10 cellular contexts compared by ENCODE assay signal in genomic region chr12:57092529-57092862, GRCh38. TPM values are rescaled to one million over a fixed set of nuclear protein-coding genes. Genes with fewer than 3 reads are reported as not detected.
DNase-seq lines count a peak whose midpoint lies in the region; ATAC-seq and TF ChIP-seq lines count a peak whose summit lies in the region.
"Had no signal": no experiment of that assay in that cellular context is flagged by ENCODE, and none has a peak within 500 bp of the region (broad histone marks: within the 10 kb centered on the region; RNA-seq: fewer than 3 reads in every experiment).

No MANE protein-coding gene starts in this region.

- H3K4me3 Mint-ChIP-seq in stimulated activated naive CD8-positive, alpha-beta T cell treated with anti-CD3 and anti-CD28 coated beads, Interleukin-15, Interleukin-2, amounts not matched to agents 100 ng/mL and 50 ng/mL, for 24 hours = peak overlapping the region; percentile 75
- peak overlapping the region in 9 of 10 donors; percentile 49 to 93 (median 74) for H3K4me3 Mint-ChIP-seq in naive thymus-derived CD8-positive, alpha-beta T cell

- H3K27ac ChIP-seq in mammary epithelial cell (ENCODE audit: insufficient read depth, low read depth, low read length) = no peak overlapping the region
- peak overlapping the region; percentile 100 for H3K27ac ChIP-seq in vagina

- 23% methylated on average over 5 of the region's 5 CpGs for WGBS in mammary epithelial cell (ENCODE audit: low coverage, missing lambda C conversion rate)

- TF ChIP-seq CTCF in mammary epithelial cell (conservative IDR thresholded peaks at IDR 0.05 in 1 of 2, IDR thresholded peaks at IDR 0.05 in 1 of 2; ENCODE audit: extremely low read depth in 1 of 2, insufficient read depth in 1 of 2, low read depth in 1 of 2, low read length in 2 of 2) (no peak), vagina (IDR thresholded peaks at IDR 0.05) (no peak)

- CTCF ChIA-PET in mammary epithelial cell (lab: Charles Lee; ENCODE audit: low non-redundant PET) = interaction anchor here (0.6 kb wide), 1 partner anchor 1119 kb away, joined by 4 read pairs; the partner anchor contains the start of gene RAB5B

- no peaks in the 10 kb centered on the region for H4K20me1 ChIP-seq in mammary epithelial cell (ENCODE audit: insufficient read depth, low read length)

- in situ Hi-C loops in mammary epithelial cell (cut with MboI; ENCODE audit: low sequenced_read_pairs in 2 of 2) = no loop called here

- H2AFZ ChIP-seq in mammary epithelial cell (ENCODE audit: low read depth, low read length) = no peak overlapping the region

- H3K4me2 ChIP-seq in mammary epithelial cell (ENCODE audit: insufficient read depth, low read depth, low read length) = peak overlapping the region; percentile 27

- peaks cover 20% of the 10 kb centered on the region for H3K36me3 ChIP-seq in mammary epithelial cell (ENCODE audit: insufficient read depth, low read length)
- H3K36me3 ChIP-seq in vagina = peaks cover 0 to 53% of the 10 kb centered on the region in 2 donors

- no peak for TF ChIP-seq POLR2A in vagina (IDR thresholded peaks at IDR 0.05)

- POLR2A ChIA-PET in naive thymus-derived CD8-positive, alpha-beta T cell (lab: Charles Lee) = interaction anchor here (1.3 to 16.3 kb wide), 5 partner anchors 13 to 23 kb away, joined by 3 to 559 read pairs (median 7); partner anchors contain the start of genes NEMP1 and STAT6

- no peak for ATAC-seq in stimulated activated naive CD8-positive, alpha-beta T cell treated with anti-CD3 and anti-CD28 coated beads, Interleukin-15, Interleukin-2, amounts not matched to agents 100 U/mL and 50 U/mL, for 24 hours
- no peak for ATAC-seq in naive thymus-derived CD8-positive, alpha-beta T cell
- no peak for ATAC-seq in HG03039 (IDR thresholded peaks at IDR 0.05; ENCODE audit: unreplicated experiment)
- no peak for ATAC-seq in HG03135 (IDR thresholded peaks at IDR 0.05; ENCODE audit: unreplicated experiment)

- no peak for DNase-seq in stimulated activated naive CD8-positive, alpha-beta T cell treated with anti-CD3 and anti-CD28 coated beads, Interleukin-15, Interleukin-2, amounts not matched to agents 100 U/mL and 50 U/mL, for 24 hours
- no peak for DNase-seq in mammary epithelial cell
- DNase-seq in naive thymus-derived CD8-positive, alpha-beta T cell = peak in 1 of 10 donors; percentile 62
- no peak for DNase-seq in vagina (ENCODE audit: extremely low spot score in 2 of 2)
- DNase-seq in HT-29 (ENCODE audit: low spot score) = no peak
- DNase-seq: GOT3, NCI-H510A treated with DMSO at 0.1 percent for 48 hours had no signal

- H3K27me3 ChIP-seq in mammary epithelial cell (ENCODE audit: insufficient read depth, low read length) (no peaks in the 10 kb centered on the region), vagina (no peaks in the 10 kb centered on the region)

- no peak overlapping the region for H3K4me3 ChIP-seq in mammary epithelial cell (replicated peaks in 1 of 3; ENCODE audit: insufficient read depth in 1 of 3, low read depth in 2 of 3, low read length in 3 of 3)
- H3K4me3 ChIP-seq in vagina = no peak overlapping the region

- dilution Hi-C loops in mammary epithelial cell (cut with HindIII; ENCODE audit: low sequenced_read_pairs) = no loop called here

- H3K9me3 Mint-ChIP-seq in stimulated activated naive CD8-positive, alpha-beta T cell treated with anti-CD3 and anti-CD28 coated beads, Interleukin-15, Interleukin-2, amounts not matched to agents 100 ng/mL and 50 ng/mL, for 24 hours = no peaks in the 10 kb centered on the region
- no peaks in the 10 kb centered on the region for H3K9me3 Mint-ChIP-seq in naive thymus-derived CD8-positive, alpha-beta T cell

- BruUV-seq in mammary epithelial cell (replicated peaks; lab: Mats Ljungman, UMichigan) = no TSS peak

- intact Hi-C loops in mammary epithelial cell (cut with micrococcal nuclease) (no loop called here), vagina (cut with DNase I) (no loop called here)

- H3K27ac Mint-ChIP-seq in stimulated activated naive CD8-positive, alpha-beta T cell treated with anti-CD3 and anti-CD28 coated beads, Interleukin-15, Interleukin-2, amounts not matched to agents 100 ng/mL and 50 ng/mL, for 24 hours = peak overlapping the region; percentile 60
- peak overlapping the region; percentile 75 to 98 (median 92) for H3K27ac Mint-ChIP-seq in naive thymus-derived CD8-positive, alpha-beta T cell

- H3K9me3 ChIP-seq in mammary epithelial cell (replicated peaks; ENCODE audit: insufficient read depth, low read length) (no peaks in the 10 kb centered on the region), vagina (no peaks in the 10 kb centered on the region)

- peaks cover 63% of the 10 kb centered on the region for H3K36me3 Mint-ChIP-seq in stimulated activated naive CD8-positive, alpha-beta T cell treated with anti-CD3 and anti-CD28 coated beads, Interleukin-15, Interleukin-2, amounts not matched to agents 100 ng/mL and 50 ng/mL, for 24 hours (ENCODE audit: low read depth)
- peaks cover 0 to 53% (median 2%) of the 10 kb centered on the region in 3 donors for H3K36me3 Mint-ChIP-seq in naive thymus-derived CD8-positive, alpha-beta T cell

- H3K9ac ChIP-seq in mammary epithelial cell (ENCODE audit: insufficient read depth, low read length) = no peak overlapping the region

- H3K4me1 ChIP-seq in mammary epithelial cell (ENCODE audit: insufficient read depth, low read length) = peaks cover 75% of the 10 kb centered on the region
- peaks cover 74% of the 10 kb centered on the region for H3K4me1 ChIP-seq in vagina

- no peaks in the 10 kb centered on the region for H3K27me3 Mint-ChIP-seq in stimulated activated naive CD8-positive, alpha-beta T cell treated with anti-CD3 and anti-CD28 coated beads, Interleukin-15, Interleukin-2, amounts not matched to agents 100 ng/mL and 50 ng/mL, for 24 hours
- H3K27me3 Mint-ChIP-seq in naive thymus-derived CD8-positive, alpha-beta T cell = no peaks in the 10 kb centered on the region

- H3K79me2 ChIP-seq in mammary epithelial cell (ENCODE audit: insufficient read depth, low read length) = peaks cover 48% of the 10 kb centered on the region

- peaks cover 71% of the 10 kb centered on the region for H3K4me1 Mint-ChIP-seq in stimulated activated naive CD8-positive, alpha-beta T cell treated with anti-CD3 and anti-CD28 coated beads, Interleukin-15, Interleukin-2, amounts not matched to agents 100 ng/mL and 50 ng/mL, for 24 hours (ENCODE audit: low read depth)
- peaks cover 35 to 89% (median 62%) of the 10 kb centered on the region in 4 donors for H3K4me1 Mint-ChIP-seq in naive thymus-derived CD8-positive, alpha-beta T cell

RNA-seq across cellular contexts. Expression of gene NAB2, which starts 3.6 kb away (rescaled TPM):
- total RNA-seq in mammary epithelial cell (10 to 100 TPM; 33.8 to 35.3 TPM), vagina (34.4 TPM)
- 28.4 TPM for polyA plus RNA-seq in mammary epithelial cell
- polyA minus RNA-seq in mammary epithelial cell = 66.6 TPM
- total RNA-seq in naive thymus-derived CD8-positive, alpha-beta T cell = 10 to 100 TPM; 16.0 to 19.2 TPM
- 1 to 10 TPM; 1.2 to 4.0 (median 1.3) TPM for polyA plus RNA-seq in naive thymus-derived CD8-positive, alpha-beta T cell
- total RNA-seq in HT-29 (2014; rRNA removed; shearing (Covaris generic)) = 17.8 and 19.3 TPM in 2 replicates

RNA-seq across cellular contexts. Expression of gene NEMP1, which starts 13.9 kb away (rescaled TPM):
- total RNA-seq in mammary epithelial cell (10 to 100 TPM in 1 of 2 donors, 1 to 10 TPM in 1; 7.3 to 31.0 TPM), vagina (7.1 TPM)
- 11.4 TPM for polyA plus RNA-seq in mammary epithelial cell
- 22.2 TPM for polyA minus RNA-seq in mammary epithelial cell
- total RNA-seq in naive thymus-derived CD8-positive, alpha-beta T cell = 10 to 100 TPM; 27.8 to 29.5 TPM
- 1 to 10 TPM; 2.6 to 5.5 (median 4.1) TPM for polyA plus RNA-seq in naive thymus-derived CD8-positive, alpha-beta T cell
- total RNA-seq in HT-29 (2014; rRNA removed; shearing (Covaris generic)) = 12.5 and 13.6 TPM in 2 replicates

RNA-seq across cellular contexts. Expression of gene STAT6, which starts 18.7 kb away (rescaled TPM):
- total RNA-seq in mammary epithelial cell (100 to 1,000 TPM in 1 of 2 donors, 10 to 100 TPM in 1; 65.3 to 150 TPM), vagina (146 TPM)
- polyA plus RNA-seq in mammary epithelial cell = 170 TPM
- 136 TPM for polyA minus RNA-seq in mammary epithelial cell
- 100 to 1,000 TPM; 298 to 316 TPM for total RNA-seq in naive thymus-derived CD8-positive, alpha-beta T cell
- 10 to 100 TPM; 80.2 to 97.1 (median 80.5) TPM for polyA plus RNA-seq in naive thymus-derived CD8-positive, alpha-beta T cell
- total RNA-seq in HT-29 (2014; rRNA removed; shearing (Covaris generic)) = 114 and 125 TPM in 2 replicates

RNA-seq across cellular contexts. Expression of gene LRP1, which starts 35.8 kb away (rescaled TPM):
- total RNA-seq in mammary epithelial cell (10 to 100 TPM; 33.2 to 57.0 TPM), vagina (477 TPM)
- 11.3 TPM for polyA plus RNA-seq in mammary epithelial cell
- polyA minus RNA-seq in mammary epithelial cell = 75.1 TPM
- total RNA-seq in naive thymus-derived CD8-positive, alpha-beta T cell = 1 to 10 TPM; 4.9 to 6.0 TPM
- under 1 TPM in 2 of 3 donors, not detected in 1; 0.51 to 0.52 TPM for polyA plus RNA-seq in naive thymus-derived CD8-positive, alpha-beta T cell
- 22.8 and 25.2 TPM in 2 replicates for total RNA-seq in HT-29 (2014; rRNA removed; shearing (Covaris generic))

RNA-seq across cellular contexts. Expression of gene MYO1A, which starts 42.6 kb away (rescaled TPM):
- not detected for total RNA-seq in mammary epithelial cell
- polyA plus RNA-seq in mammary epithelial cell = 0.03 TPM
- not detected for polyA minus RNA-seq in mammary epithelial cell
- total RNA-seq in naive thymus-derived CD8-positive, alpha-beta T cell = 1 to 10 TPM in 1 of 2 experiments, under 1 TPM in 1; 0.39 to 1.1 TPM
- polyA plus RNA-seq in naive thymus-derived CD8-positive, alpha-beta T cell = under 1 TPM in 1 of 3 donors, not detected in 2; 0.05 TPM
- total RNA-seq in vagina = 1.2 TPM
- 0.76 and 1.8 TPM in 2 replicates for total RNA-seq in HT-29 (2014; rRNA removed; shearing (Covaris generic))
